In the genomic region with DNA sequence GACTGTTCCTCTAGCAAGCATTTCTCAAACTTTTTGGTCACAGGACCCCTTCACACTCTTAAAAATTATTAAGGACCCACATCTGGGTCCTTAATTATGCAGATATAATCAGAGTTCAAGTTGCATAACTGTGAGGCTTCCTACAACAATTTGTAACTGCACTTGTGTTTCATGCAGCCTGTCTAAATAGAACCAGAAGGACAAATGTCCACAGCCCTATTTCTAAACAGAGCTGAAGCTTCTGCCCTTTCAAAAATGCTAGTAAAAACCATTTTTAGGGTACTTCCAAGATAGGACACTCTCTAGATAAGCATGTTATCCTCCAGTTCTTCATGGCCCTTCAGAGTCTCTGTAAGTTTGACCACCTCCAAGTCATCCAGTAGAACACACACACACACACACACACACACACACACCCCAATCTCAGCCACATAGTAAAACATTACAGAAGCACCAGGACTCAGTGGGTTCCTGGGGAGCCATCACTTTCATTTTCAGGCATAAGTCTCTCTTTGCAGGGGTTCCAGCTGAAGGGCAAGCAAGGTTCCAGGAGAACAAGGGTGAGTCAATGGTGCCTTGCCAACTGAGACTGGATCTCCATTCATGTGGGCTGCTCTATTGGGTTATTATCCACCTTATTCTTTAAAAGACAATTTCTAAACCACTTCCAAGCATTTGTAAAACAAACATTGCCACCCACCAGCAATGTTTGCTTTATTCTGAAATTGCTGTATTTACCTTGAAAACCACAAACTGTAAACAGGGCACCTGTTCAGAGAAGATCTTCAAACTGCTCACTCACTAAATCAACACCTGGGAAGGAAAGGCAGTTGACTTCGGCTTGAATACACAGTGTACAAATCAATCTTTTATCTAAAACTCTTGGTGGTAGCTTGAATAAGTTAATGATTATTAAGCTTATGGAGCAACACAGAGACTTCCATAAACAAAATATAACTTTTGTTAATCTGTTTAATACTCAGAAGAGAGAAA, we compare ENCODE assay signal across 9 cellular contexts.
DNase-seq lines count a peak whose midpoint lies in the region; ATAC-seq and TF ChIP-seq lines count a peak whose summit lies in the region.
"Had no signal": no experiment of that assay in that cellular context is flagged by ENCODE, and none has a peak within 500 bp of the region (broad histone marks: within the 10 kb centered on the region; RNA-seq: fewer than 3 reads in every experiment).

No MANE protein-coding gene starts in this region.

- CTCF ChIA-PET in Panc1 (lab: Charles Lee) (no interaction called here), A673 (lab: Charles Lee) (no interaction called here)

- H3K27ac Mint-ChIP-seq in activated naive CD4-positive, alpha-beta T cell treated with anti-CD3 and anti-CD28 coated beads, Interleukin-2, amount 50 U/mL, for 72 hours, result peak overlapping the region in 1 of 2 donors; percentile 13

- POLR2A ChIA-PET in Panc1 (lab: Charles Lee) (no interaction called here), A673 (lab: Charles Lee; ENCODE audit: low non-redundant PET) (no interaction called here)

- H3K4me3 ChIP-seq in Panc1 (ENCODE audit: low read depth in 2 of 2, low read length in 2 of 2), result no peak overlapping the region
- H3K4me3 ChIP-seq in A673 (ENCODE audit: low read depth, low read length, poor library complexity, severe bottlenecking), result no peak overlapping the region

- BruUV-seq in Panc1 (replicated peaks; lab: Mats Ljungman, UMichigan), result no TSS peak
- BruUV-seq in A673 (replicated peaks; lab: Mats Ljungman, UMichigan), result no TSS peak

- H3K36me3 Mint-ChIP-seq in activated naive CD4-positive, alpha-beta T cell treated with anti-CD3 and anti-CD28 coated beads, Interleukin-2, amount 50 U/mL, for 72 hours, result peaks cover 27 to 28% of the 10 kb centered on the region in 2 donors

- H3K9me3 ChIP-seq in Panc1 (ENCODE audit: control insufficient read depth, insufficient read depth, low read depth, low read length), result no peaks in the 10 kb centered on the region
- H3K9me3 ChIP-seq in A673 (ENCODE audit: low read depth, low read length, poor library complexity, severe bottlenecking), result no peaks in the 10 kb centered on the region

- in situ Hi-C loops in Panc1 (cut with HindIII; ENCODE audit: low pct_unique_long_range_greater_than_20kb, low sequenced_read_pairs), result no loop called here

- intact Hi-C loops in Panc1 (cut with micrococcal nuclease; ENCODE audit: unreplicated experiment), result no loop called here
- intact Hi-C loops in A673 (cut with micrococcal nuclease; ENCODE audit: unreplicated experiment), result no loop called here

- TF ChIP-seq CTCF in Panc1 (IDR thresholded peaks at IDR 0.05), result no peak
- TF ChIP-seq CTCF in GM10266 (IDR thresholded peaks at IDR 0.05; ENCODE audit: control insufficient read depth, insufficient read depth, low read depth, missing control alignments), result no peak
- TF ChIP-seq CTCF in A673 (conservative IDR thresholded peaks at IDR 0.05; ENCODE audit: low read depth, low read length), result no peak

- H3K4me1 ChIP-seq in Panc1 (ENCODE audit: control insufficient read depth, insufficient read depth, low read length) (peaks cover 6% of the 10 kb centered on the region), A673 (ENCODE audit: insufficient read depth, low read length, poor library complexity, severe bottlenecking) (no peaks in the 10 kb centered on the region)

- peaks cover 6% of the 10 kb centered on the region in 2 donors for H3K9me3 Mint-ChIP-seq in activated naive CD4-positive, alpha-beta T cell treated with anti-CD3 and anti-CD28 coated beads, Interleukin-2, amount 50 U/mL, for 72 hours

- H3K36me3 ChIP-seq in Panc1 (ENCODE audit: control insufficient read depth, insufficient read depth, low read length), result no peaks in the 10 kb centered on the region
- no peaks in the 10 kb centered on the region for H3K36me3 ChIP-seq in A673 (ENCODE audit: insufficient read depth, low read length, poor library complexity, severe bottlenecking)

- ATAC-seq in activated naive CD4-positive, alpha-beta T cell treated with anti-CD3 and anti-CD28 coated beads, Interleukin-2, amount 50 U/mL, for 72 hours, result peak; percentile 53 to 62
- ATAC-seq in HG03066 (IDR thresholded peaks at IDR 0.05; ENCODE audit: low read depth, unreplicated experiment) (peak; percentile 60), Panc1 (peak; percentile 56; the same call in 1 of the 2 replicates)

- H3K27ac ChIP-seq in Panc1 (ENCODE audit: low read length) (no peak overlapping the region), A673 (ENCODE audit: low read depth, low read length, poor library complexity, severe bottlenecking) (no peak overlapping the region)
- H3K27ac ChIP-seq: C4-2B had no signal

- H3K27me3 ChIP-seq in Panc1 (ENCODE audit: control insufficient read depth, insufficient read depth, low read length) (no peaks in the 10 kb centered on the region), A673 (replicated peaks; ENCODE audit: insufficient read depth, low read depth, low read length, poor library complexity) (no peaks in the 10 kb centered on the region)

- DNase-seq in activated naive CD4-positive, alpha-beta T cell treated with anti-CD3 and anti-CD28 coated beads, Interleukin-2, amount 50 U/mL, for 72 hours (ENCODE audit: low spot score in 2 of 2), result no peak
- DNase-seq in activated naive CD4-positive, alpha-beta T cell (lab: John Stamatoyannopoulos, UW), result no peak
- DNase-seq in Panc1 (ENCODE audit: low read depth, low spot score) (no peak), GM10266 (ENCODE audit: extremely low spot score) (no peak), A673 (ENCODE audit: low spot score) (no peak), NCI-H187 (lab: John Stamatoyannopoulos, UW) (no peak)
- no peak for DNase-seq in activated naive CD4-positive, alpha-beta T cell treated with Interleukin-2 at 50 U/mL for 16 hours
